20 cellular contexts compared by ENCODE assay signal in genomic region chr9:132993511-132993939, GRCh38. TPM values are rescaled to one million over a fixed set of nuclear protein-coding genes. Genes with fewer than 3 reads are reported as not detected.
DNase-seq lines count a peak whose midpoint lies in the region; ATAC-seq, FAIRE-seq and TF ChIP-seq lines count a peak whose summit lies in the region.
"Had no signal": no experiment of that assay in that cellular context is flagged by ENCODE, and none has a peak within 500 bp of the region (broad histone marks: within the 10 kb centered on the region; RNA-seq: fewer than 3 reads in every experiment).

No MANE protein-coding gene starts in this region.

- ATAC-seq in GM23338: no peak
- no peak for ATAC-seq in foreskin keratinocyte
- no peak for ATAC-seq in HG02938 (IDR thresholded peaks at IDR 0.05; ENCODE audit: unreplicated experiment)
- no peak for ATAC-seq in GM19351 (IDR thresholded peaks at IDR 0.05; ENCODE audit: unreplicated experiment)
- ATAC-seq: Panc1, Right ventricle myocardium inferior, SK-N-SH treated with all-trans-retinoic acid at 6 μM for 48 hours had no signal

- no peaks in the 10 kb centered on the region for H3K9me3 ChIP-seq in BLaER1
- H3K9me3 ChIP-seq: HAP-1 had no signal

- no peak for DNase-seq in GM23338 (ENCODE audit: low spot score)
- peak; percentile 76 for DNase-seq in bronchial epithelial cell (ENCODE audit: low read depth)
- peak; percentile 28 to 56 for DNase-seq in foreskin keratinocyte
- no peak for DNase-seq in stimulated activated CD4-positive, alpha-beta T cell treated with anti-CD3 and anti-CD28 coated beads, Interleukin-15, amount 100 ng/mL, for 24 hours
- no peak for DNase-seq in NOMO-1 treated with DMSO at 0.1 percent for 48 hours (lab: John Stamatoyannopoulos, UW; ENCODE audit: unreplicated experiment)
- DNase-seq: AML-193; CD4-positive, alpha-beta memory T cell; IMR-90; NCI-H1048; NCI-H146; NCI-H2081 treated with DMSO at 0.1 percent for 48 hours; NCI-H345; NCI-H69 had no signal

- no peak for FAIRE-seq in bronchial epithelial cell (lab: Jason Lieb, UNC)

- H3K9ac ChIP-seq in BLaER1: peak overlapping the region; percentile 32; the same call in 1 of the 2 replicates

- H3K4me3 ChIP-seq in BLaER1 (no peak overlapping the region), GM23338 (no peak overlapping the region), bronchial epithelial cell (ENCODE audit: low read depth, low read length) (no peak overlapping the region)
- H3K4me3 ChIP-seq: HAP-1 had no signal

- TF ChIP-seq CTCF in GM23338 (conservative IDR thresholded peaks at IDR 0.05; ENCODE audit: low read depth in 2 of 2) (no peak), bronchial epithelial cell (IDR thresholded peaks at IDR 0.05; ENCODE audit: insufficient read depth, low read length, severe bottlenecking) (no peak), foreskin keratinocyte (conservative IDR thresholded peaks at IDR 0.05) (no peak)

- no peak overlapping the region for H3K4me3 Mint-ChIP-seq in GM23338

- no peaks in the 10 kb centered on the region for H3K9me2 ChIP-seq in GM23338 (ENCODE audit: insufficient read depth)

- peak overlapping the region; percentile 85 for H2AFZ ChIP-seq in GM23338

- peaks cover 30% of the 10 kb centered on the region for H3K4me1 Mint-ChIP-seq in GM23338

- H3K27me3 Mint-ChIP-seq in GM23338 (ENCODE audit: insufficient read depth, low read depth, poor library complexity): peaks cover 13% of the 10 kb centered on the region

- H3K27ac ChIP-seq in BLaER1 (0 out of 2 replicates have a peak overlapping the region, but pooled peaks have one; percentile 23), GM23338 (ENCODE audit: low read depth) (no peak overlapping the region), foreskin keratinocyte (no peak overlapping the region)

- H3K27ac Mint-ChIP-seq in GM23338: no peak overlapping the region
- H3K27ac Mint-ChIP-seq: CD4-positive, alpha-beta memory T cell had no signal

- H4K20me1 ChIP-seq in BLaER1 (no peaks in the 10 kb centered on the region), GM23338 (replicated peaks; ENCODE audit: insufficient read depth) (no peaks in the 10 kb centered on the region)

- H3K36me3 ChIP-seq in BLaER1 (no peaks in the 10 kb centered on the region), GM23338 (ENCODE audit: insufficient read depth) (no peaks in the 10 kb centered on the region), bronchial epithelial cell (ENCODE audit: control insufficient read depth, insufficient read depth, low read length) (no peaks in the 10 kb centered on the region)
- H3K36me3 ChIP-seq: HAP-1 had no signal

- H3K4me2 ChIP-seq in BLaER1 (peak overlapping the region; percentile 89), GM23338 (0 out of 2 replicates have a peak overlapping the region, but pooled peaks have one; percentile 60)

- no peaks in the 10 kb centered on the region; the same call in 2 of the 3 replicates for H3K36me3 Mint-ChIP-seq in GM23338 (ENCODE audit: low read depth)
- H3K36me3 Mint-ChIP-seq: CD4-positive, alpha-beta memory T cell had no signal

- H3K9me3 Mint-ChIP-seq in GM23338: no peaks in the 10 kb centered on the region

- H3K27me3 ChIP-seq in BLaER1 (no peaks in the 10 kb centered on the region), GM23338 (ENCODE audit: insufficient read depth) (no peaks in the 10 kb centered on the region), bronchial epithelial cell (ENCODE audit: control insufficient read depth, insufficient read depth, low read length) (peaks cover 3% of the 10 kb centered on the region), foreskin keratinocyte (peaks cover 39% of the 10 kb centered on the region)

- no peaks in the 10 kb centered on the region for H3K79me2 ChIP-seq in GM23338 (replicated peaks; ENCODE audit: insufficient read depth)

- peaks cover 94% of the 10 kb centered on the region for H3K4me1 ChIP-seq in BLaER1
- H3K4me1 ChIP-seq in GM23338 (ENCODE audit: insufficient read depth): peaks cover 13% of the 10 kb centered on the region; the same call in 1 of the 2 replicates
- no peaks in the 10 kb centered on the region for H3K4me1 ChIP-seq in foreskin keratinocyte
- H3K4me1 ChIP-seq: HAP-1 had no signal

- H3F3A ChIP-seq in GM23338 (replicated peaks; ENCODE audit: low read depth): no peaks in the 10 kb centered on the region

TF ChIP-seq in GM23338, 12 proteins besides CTCF, POLR2A, EP300 and RAD21:
- TF ChIP-seq POLR2AphosphoS5 (IDR thresholded peaks at IDR 0.05; ENCODE audit: low read depth) (no peak), JUNB (IDR thresholded peaks at IDR 0.05; ENCODE audit: unreplicated experiment) (no peak), CREB1 (CRISPR knock-in tag; IDR thresholded peaks at IDR 0.05; ENCODE audit: low read depth) (no peak)
TF ChIP-seq in GM23338: peak in this region for 0.

RNA-seq across cellular contexts. Expression of gene GFI1B, which starts 15.0 kb away (rescaled TPM):
- 0.38 and 1.0 TPM in 2 replicates for total RNA-seq in GM23338 (2014; rRNA removed; shearing (Covaris generic))
- polyA plus RNA-seq in GM23338 (2016; fragmentation: Nextera tagmentation; extraction: Ambion mirVana) (0.28 TPM in 1 of 2 replicates, not detected in the other), foreskin keratinocyte (not detected in 2 replicates)
- total RNA-seq in bronchial epithelial cell (not detected in 2 replicates), foreskin keratinocyte (not detected in 2 replicates)
- total RNA-seq: CD4-positive, alpha-beta memory T cell; IMR-90 had no signal
- polyA plus RNA-seq: CD4-positive, alpha-beta memory T cell had no signal

RNA-seq across cellular contexts. Expression of gene GTF3C5, which starts 37.3 kb away (rescaled TPM):
- 78.8 and 81.1 TPM in 2 replicates for total RNA-seq in GM23338 (2014; rRNA removed; shearing (Covaris generic))
- polyA plus RNA-seq in GM23338 (2016; fragmentation: Nextera tagmentation; extraction: Ambion mirVana) (41.2 and 46.0 TPM in 2 replicates), foreskin keratinocyte (59.5 and 66.5 TPM in 2 replicates)
- total RNA-seq in bronchial epithelial cell (29.7 and 31.4 TPM in 2 replicates), foreskin keratinocyte (61.0 and 66.3 TPM in 2 replicates)

RNA-seq across cellular contexts. Expression of gene TSC1, which starts 49.1 kb away (rescaled TPM):
- total RNA-seq in GM23338 (2014; rRNA removed; shearing (Covaris generic)): 43.2 and 48.0 TPM in 2 replicates
- polyA plus RNA-seq in GM23338 (2016; fragmentation: Nextera tagmentation; extraction: Ambion mirVana): 20.1 and 23.7 TPM in 2 replicates
- 20.8 and 22.3 TPM in 2 replicates for total RNA-seq in bronchial epithelial cell
- total RNA-seq in foreskin keratinocyte: 20.9 and 22.7 TPM in 2 replicates
- polyA plus RNA-seq in foreskin keratinocyte: 6.7 and 6.9 TPM in 2 replicates

Comparison
In these comparisons a context has a peak if more than half of its experiments do, and no peak if none do; other contexts are left out.
1. DNase-seq: peak in bronchial epithelial cell (single experiment) and foreskin keratinocyte (2 of 2); none in GM23338 (single experiment), stimulated activated CD4-positive, alpha-beta T cell treated with anti-CD3 and anti-CD28 coated beads, Interleukin-15, amount 100 ng/mL, for 24 hours (single experiment) and NOMO-1 treated with DMSO at 0.1 percent for 48 hours (single experiment).